8 cellular contexts compared by ENCODE assay signal in genomic region chr15:75758071-75758872, GRCh38. TPM values are rescaled to one million over a fixed set of nuclear protein-coding genes. Genes with fewer than 3 reads are reported as not detected.
DNase-seq lines count a peak whose midpoint lies in the region; ATAC-seq, FAIRE-seq and TF ChIP-seq lines count a peak whose summit lies in the region.

No MANE protein-coding gene starts in this region.

- H3K36me3 ChIP-seq in neural progenitor cell (no peaks in the 10 kb centered on the region), suprapubic skin (no peaks in the 10 kb centered on the region)

- no peak overlapping the region for H3K9ac ChIP-seq in neural progenitor cell

- ATAC-seq in GM21526 (IDR thresholded peaks at IDR 0.05; ENCODE audit: low FRiP score, unreplicated experiment) = peak; percentile 72

- 1% methylated on average over 33 of the region's 35 CpGs for WGBS in suprapubic skin

- peaks cover 2% of the 10 kb centered on the region for H3K79me2 ChIP-seq in neural progenitor cell (ENCODE audit: low read depth)

- peak overlapping the region; percentile 96 for H3K27ac Mint-ChIP-seq in neural progenitor cell

- no peak for TF ChIP-seq EP300 in suprapubic skin (IDR thresholded peaks at IDR 0.05)

- peak overlapping the region; percentile 53 for H3K4me3 ChIP-seq in neural progenitor cell
- H3K4me3 ChIP-seq in suprapubic skin = peak overlapping the region; percentile 59

- H3K4me1 Mint-ChIP-seq in neural progenitor cell = peaks cover 26% of the 10 kb centered on the region

- H3K4me3 Mint-ChIP-seq in neural progenitor cell = peak overlapping the region; percentile 87

- FAIRE-seq in frontal cortex (lab: Jason Lieb, UNC) = no peak

- in situ Hi-C loops in Caki2 (cut with HindIII; ENCODE audit: low pct_unique_long_range_greater_than_20kb, low sequenced_read_pairs) = no loop called here

- H3K27me3 Mint-ChIP-seq in neural progenitor cell (ENCODE audit: insufficient read depth, low read depth) = peaks cover 7% of the 10 kb centered on the region

- peak overlapping the region; percentile 84 for H3K4me2 ChIP-seq in neural progenitor cell

- H3K4me1 ChIP-seq in neural progenitor cell = peaks cover 5% of the 10 kb centered on the region
- H3K4me1 ChIP-seq in suprapubic skin = peaks cover 11% of the 10 kb centered on the region

- no peaks in the 10 kb centered on the region for H4K20me1 ChIP-seq in neural progenitor cell (ENCODE audit: low read depth)

- peak; percentile 85 for DNase-seq in Caki2 (ENCODE audit: low read depth)
- DNase-seq in Kasumi-1 (lab: John Stamatoyannopoulos, UW) = peak; percentile 81 to 86
- DNase-seq in SHP77 treated with DMSO at 0.1 percent for 48 hours (lab: John Stamatoyannopoulos, UW) = peak; percentile 83
- DNase-seq in activated naive CD4-positive, alpha-beta T cell treated with Interleukin-2 at 50 U/mL for 16 hours = peak; percentile 62
- peak; percentile 65 to 86 for DNase-seq in frontal cortex (ENCODE audit: low spot score in 2 of 2)
- peak; percentile 95 for DNase-seq in neural progenitor cell (ENCODE audit: low spot score)
- DNase-seq in suprapubic skin (ENCODE audit: low spot score in 2 of 2) = peak; percentile 92 to 93

- H3K36me3 Mint-ChIP-seq in neural progenitor cell = no peaks in the 10 kb centered on the region

- peak overlapping the region; percentile 65 for H2AFZ ChIP-seq in neural progenitor cell (replicated peaks)

- no peak for TF ChIP-seq POLR2A in suprapubic skin (IDR thresholded peaks at IDR 0.05)

- H3K27me3 ChIP-seq in neural progenitor cell (no peaks in the 10 kb centered on the region), suprapubic skin (no peaks in the 10 kb centered on the region)

- no peak overlapping the region for H3K27ac ChIP-seq in neural progenitor cell
- peak overlapping the region; percentile 77 for H3K27ac ChIP-seq in suprapubic skin

- no peaks in the 10 kb centered on the region for H3K9me3 ChIP-seq in neural progenitor cell (ENCODE audit: low read depth)
- H3K9me3 ChIP-seq in suprapubic skin = no peaks in the 10 kb centered on the region

- no peaks in the 10 kb centered on the region for H3F3A ChIP-seq in neural progenitor cell (ENCODE audit: low read depth)

- H3K9me3 Mint-ChIP-seq in neural progenitor cell = no peaks in the 10 kb centered on the region

- TF ChIP-seq CTCF in neural progenitor cell (IDR thresholded peaks at IDR 0.05) = peak; percentile 35
- peak in 1 of 2 donors; percentile 28 for TF ChIP-seq CTCF in suprapubic skin (IDR thresholded peaks at IDR 0.05)

RNA-seq across cellular contexts. Expression of gene CSPG4, which starts 45.6 kb away (rescaled TPM):
- total RNA-seq in Caki2 (2014; rRNA removed; shearing (Covaris generic); ENCODE audit: low replicate concordance) = 0.03 and 0.20 TPM in 2 replicates
- total RNA-seq in frontal cortex (4.5 TPM), neural progenitor cell (ENCODE audit: low replicate concordance) (0.07 and 0.37 TPM in 2 replicates), suprapubic skin (10 to 100 TPM; 12.8 to 19.7 (median 14.0) TPM)
